In the genomic region with DNA sequence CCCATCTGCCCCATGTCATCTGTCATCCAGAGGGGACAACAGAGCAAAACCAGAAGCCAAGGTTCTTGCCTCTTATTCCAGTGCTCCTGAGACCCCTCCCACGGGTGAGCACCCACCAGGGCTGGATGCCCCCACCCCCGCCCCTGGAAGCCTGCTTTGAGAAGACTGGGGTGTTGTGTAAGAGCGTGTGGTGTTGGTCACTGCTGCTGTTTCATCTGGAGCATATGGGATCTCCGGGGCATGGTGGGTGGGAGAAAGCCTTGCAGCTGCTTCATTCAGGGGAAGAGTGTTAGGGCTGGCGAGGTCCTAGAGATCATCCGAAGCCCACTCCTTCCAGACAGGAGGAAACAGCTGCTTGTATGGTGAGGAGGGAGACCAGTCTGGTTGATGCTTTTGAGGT, we compare ENCODE assay signal across 26 cellular contexts. TPM values are rescaled to one million over a fixed set of nuclear protein-coding genes. Genes with fewer than 3 reads are reported as not detected.
A peak's percentile ranks its signal among the peaks of the same experiment; 100 is the strongest.
DNase-seq lines count a peak whose midpoint lies in the region; ATAC-seq and TF ChIP-seq lines count a peak whose summit lies in the region.
"Had no signal": no experiment of that assay in that cellular context is flagged by ENCODE, and none has a peak within 500 bp of the region (broad histone marks: within the 10 kb centered on the region; RNA-seq: fewer than 3 reads in every experiment).

No MANE protein-coding gene starts in this region.

- peak in 3 of 4 donors; percentile 3 to 36 (median 12) for ATAC-seq in heart left ventricle
- ATAC-seq in Right ventricle myocardium inferior = no peak
- no peak for ATAC-seq in upper lobe of right lung
- no peak for ATAC-seq in GM21717 (IDR thresholded peaks at IDR 0.05; ENCODE audit: unreplicated experiment)
- ATAC-seq: activated T-helper 17 cell treated with anti-CD3 and anti-CD28 coated beads, Interleukin-2, amount 50 U/mL, for 72 hours; GM12878 had no signal

- H3K4me3 Mint-ChIP-seq in immature natural killer cell = no peak overlapping the region
- H3K4me3 Mint-ChIP-seq: activated CD4-positive, alpha-beta T cell treated with anti-CD3 and anti-CD28 coated beads, Interleukin-2, amount 10 ng/mL, durations not matched to agents 7 days and 5 days; activated naive CD8-positive, alpha-beta T cell; activated T-helper 17 cell treated with anti-CD3 and anti-CD28 coated beads, Interleukin-2, amount 50 U/mL, for 72 hours had no signal

- peaks cover 0 to 3% (median 0%) of the 10 kb centered on the region in 3 donors for H3K27me3 Mint-ChIP-seq in immature natural killer cell (ENCODE audit: low read depth in 3 of 3)
- H3K27me3 Mint-ChIP-seq: activated CD4-positive, alpha-beta T cell treated with anti-CD3 and anti-CD28 coated beads, Interleukin-2, amount 10 ng/mL, durations not matched to agents 7 days and 5 days had no signal

- peaks cover 0 to 3% (median 0%) of the 10 kb centered on the region in 3 donors for H3K36me3 Mint-ChIP-seq in immature natural killer cell
- H3K36me3 Mint-ChIP-seq: activated naive CD8-positive, alpha-beta T cell had no signal

- no peaks in the 10 kb centered on the region for H3K9me3 Mint-ChIP-seq in immature natural killer cell
- H3K9me3 Mint-ChIP-seq: activated CD4-positive, alpha-beta T cell treated with anti-CD3 and anti-CD28 coated beads, Interleukin-2, amount 10 ng/mL, durations not matched to agents 7 days and 5 days; activated T-helper 17 cell treated with anti-CD3 and anti-CD28 coated beads, Interleukin-2, amount 50 U/mL, for 72 hours had no signal

- no peaks in the 10 kb centered on the region for H3K4me1 Mint-ChIP-seq in immature natural killer cell
- H3K4me1 Mint-ChIP-seq: activated CD4-positive, alpha-beta T cell treated with anti-CD3 and anti-CD28 coated beads, Interleukin-2, amount 10 ng/mL, durations not matched to agents 7 days and 5 days; activated T-helper 17 cell treated with anti-CD3 and anti-CD28 coated beads, Interleukin-2, amount 50 U/mL, for 72 hours had no signal

- no peak overlapping the region for H3K4me3 ChIP-seq in heart left ventricle
- H3K4me3 ChIP-seq in colonic mucosa = no peak overlapping the region
- no peak overlapping the region for H3K4me3 ChIP-seq in testis
- H3K4me3 ChIP-seq in upper lobe of right lung = no peak overlapping the region
- H3K4me3 ChIP-seq: BLaER1, GM12878 had no signal

- DNase-seq in heart left ventricle (peak in 4 of 5 donors; percentile 22 to 70 (median 44)), Right ventricle myocardium inferior (ENCODE audit: missing footprints) (no peak), colonic mucosa (peak; percentile 2), myocyte (ENCODE audit: low read depth) (peak; percentile 50), testis (peak; percentile 7), upper lobe of right lung (no peak), immature natural killer cell (no peak)
- DNase-seq: activated CD4-positive, alpha-beta T cell treated with anti-CD3 and anti-CD28 coated beads, Interleukin-2, amount 10 ng/mL, durations not matched to agents 7 days and 5 days; caudate nucleus; midbrain; NCI-H1105; NCI-H2029; NCI-H2227 treated with DMSO at 0.1 percent for 48 hours; NCI-H748 treated with DMSO at 0.1 percent for 48 hours; RPMI8226; stimulated activated CD4-positive, alpha-beta T cell treated with anti-CD3 and anti-CD28 coated beads, Interleukin-2, amount 100 ng/mL, for 24 hours had no signal

- H3K27me3 ChIP-seq in heart left ventricle (no peaks in the 10 kb centered on the region), colonic mucosa (no peaks in the 10 kb centered on the region), testis (no peaks in the 10 kb centered on the region), upper lobe of right lung (no peaks in the 10 kb centered on the region)

- H3K9me3 ChIP-seq in heart left ventricle (no peaks in the 10 kb centered on the region), colonic mucosa (no peaks in the 10 kb centered on the region), testis (no peaks in the 10 kb centered on the region), upper lobe of right lung (no peaks in the 10 kb centered on the region)
- H3K9me3 ChIP-seq: BLaER1 had no signal

- intact Hi-C loops in heart left ventricle (cut with DNase I) = loop anchor here in 1 of 10 donors (10.0 kb wide), 1 partner anchor 48 kb away; no protein-coding TSS in a partner anchor
- intact Hi-C loops in Right ventricle myocardium inferior (cut with DNase I) = no loop called here
- intact Hi-C loops in colonic mucosa (cut with DNase I) = no loop called here
- intact Hi-C loops in testis (cut with DNase I; ENCODE audit: low total_unique reads) = no loop called here
- intact Hi-C loops in upper lobe of right lung (cut with DNase I) = no loop called here

- H3K36me3 ChIP-seq in heart left ventricle = no peaks in the 10 kb centered on the region
- H3K36me3 ChIP-seq in colonic mucosa = no peaks in the 10 kb centered on the region
- H3K36me3 ChIP-seq in testis (ENCODE audit: low read depth, missing control alignments) = no peaks in the 10 kb centered on the region
- no peaks in the 10 kb centered on the region for H3K36me3 ChIP-seq in upper lobe of right lung
- H3K36me3 ChIP-seq: BLaER1 had no signal

- WGBS in heart left ventricle, 4 donors = 60 to 77% (median 70%) methylated on average over 5 to 6 of the region's 6 CpGs
- WGBS in testis, 2 donors = 81 to 92% methylated on average over 6 of the region's 6 CpGs

- TF ChIP-seq CTCF in heart left ventricle (IDR thresholded peaks at IDR 0.05) (no peak), colonic mucosa (IDR thresholded peaks at IDR 0.05) (no peak), testis (IDR thresholded peaks at IDR 0.05) (no peak), upper lobe of right lung (IDR thresholded peaks at IDR 0.05) (no peak)

- H3K27ac ChIP-seq in heart left ventricle (peak overlapping the region in 5 of 12 donors; percentile 16 to 34 (median 21)), colonic mucosa (no peak overlapping the region), testis (no peak overlapping the region), upper lobe of right lung (no peak overlapping the region)
- H3K27ac ChIP-seq: BLaER1, VCaP had no signal

- H3K27ac Mint-ChIP-seq in immature natural killer cell = no peak overlapping the region
- H3K27ac Mint-ChIP-seq: activated CD4-positive, alpha-beta T cell treated with anti-CD3 and anti-CD28 coated beads, Interleukin-2, amount 10 ng/mL, durations not matched to agents 7 days and 5 days; activated naive CD8-positive, alpha-beta T cell; activated T-helper 17 cell treated with anti-CD3 and anti-CD28 coated beads, Interleukin-2, amount 50 U/mL, for 72 hours had no signal

- TF ChIP-seq POLR2A in heart left ventricle (IDR thresholded peaks at IDR 0.05) (no peak), testis (IDR thresholded peaks at IDR 0.05) (no peak)

- H3K4me1 ChIP-seq in heart left ventricle = peaks cover 0 to 26% (median 16%) of the 10 kb centered on the region in 12 donors
- H3K4me1 ChIP-seq in colonic mucosa = no peaks in the 10 kb centered on the region
- peaks cover 9% of the 10 kb centered on the region for H3K4me1 ChIP-seq in testis
- peaks cover 3% of the 10 kb centered on the region for H3K4me1 ChIP-seq in upper lobe of right lung
- H3K4me1 ChIP-seq: BLaER1 had no signal

- H3K9ac ChIP-seq in colonic mucosa (ENCODE audit: low read depth in 2 of 2, low read length in 2 of 2) = no peak overlapping the region
- H3K9ac ChIP-seq: BLaER1 had no signal

RNA-seq across cellular contexts. Expression of a gene that starts 54.1 kb away (rescaled TPM):
- total RNA-seq in heart left ventricle (10 to 100 TPM in 1 of 9 donors, 1 to 10 TPM in 8; 1.5 to 13.4 (median 3.4) TPM), Right ventricle myocardium inferior (34.3 TPM), colonic mucosa (10 to 100 TPM in 1 of 2 donors, under 1 TPM in 1; 0.42 to 26.5 TPM), myocyte (not detected in 2 replicates), testis (1 to 10 TPM; 3.5 to 5.3 TPM), upper lobe of right lung (1.6 TPM)
- polyA plus RNA-seq in heart left ventricle (1 to 10 TPM; 1.5 to 4.4 TPM), testis (ENCODE audit: insufficient read depth, low read depth, low replicate concordance) (12.0 TPM), immature natural killer cell (not detected)
- polyA plus RNA-seq in myocyte (2012) = not detected
- total RNA-seq: activated CD4-positive, alpha-beta T cell treated with anti-CD3 and anti-CD28 coated beads, Interleukin-2, amount 10 ng/mL, durations not matched to agents 7 days and 5 days; activated T-helper 17 cell treated with anti-CD3 and anti-CD28 coated beads, Interleukin-2, amount 50 U/mL, for 72 hours; astrocyte; Daoy; endothelial cell of umbilical vein; GM12878; T-helper 2 cell treated with Interferon-gamma antibody and Interleukin-4, amounts not matched to agents 100 ng/mL and 5 ng/mL, for 36 hours had no signal
- polyA plus RNA-seq: endothelial cell of umbilical vein, GM12878 had no signal

Comparison
In these comparisons a context has a peak if more than half of its experiments do, and no peak if none do; other contexts are left out.
1. ATAC-seq: peak in heart left ventricle (3 of 4); none in Right ventricle myocardium inferior (single experiment), upper lobe of right lung (single experiment) and GM21717 (single experiment).
2. DNase-seq: peak in heart left ventricle (4 of 5), colonic mucosa (single experiment), myocyte (single experiment) and testis (single experiment); none in Right ventricle myocardium inferior (single experiment), upper lobe of right lung (single experiment) and immature natural killer cell (0 of 3).